ENCODE assay signal across 1 cellular context in genomic region chr16:29790183-29790948, GRCh38.
TF ChIP-seq lines count a peak whose summit lies in the region.

Gene KIF22, plus strand, starts transcription at chr16:29790751. Its CDS starts 9 bp downstream, at chr16:29790760.

TF ChIP-seq in K562, 482 proteins besides CTCF, POLR2A, EP300 and RAD21 (continued from another document and continues in another):
- no peak for TF ChIP-seq PRDM10 (IDR thresholded peaks at IDR 0.05; ENCODE audit: partially characterized antibody)
- peak; percentile 11; the same call in 1 of the 2 replicates for TF ChIP-seq CBFB (CRISPR knock-in tag; IDR thresholded peaks at IDR 0.05)
- TF ChIP-seq TGIF2 (CRISPR knock-in tag; IDR thresholded peaks at IDR 0.05), result no peak
- peak; percentile 93 for TF ChIP-seq MEIS2 (IDR thresholded peaks at IDR 0.05; ENCODE audit: partially characterized antibody)
- TF ChIP-seq E2F4 (CRISPR knock-in tag; IDR thresholded peaks at IDR 0.05; ENCODE audit: low read depth), result peak; percentile 94
- no peak; the same call in 1 of the 2 replicates for TF ChIP-seq CBFA2T3 (IDR thresholded peaks at IDR 0.05)
- TF ChIP-seq MCM3 (IDR thresholded peaks at IDR 0.05), result no peak
- TF ChIP-seq SIN3B (IDR thresholded peaks at IDR 0.05; ENCODE audit: low read depth), result peak; percentile 83
- peak; percentile 97 for TF ChIP-seq MYBL2 (IDR thresholded peaks at IDR 0.05; ENCODE audit: low read depth)
- peak; percentile 51; the same call in 1 of the 2 replicates for TF ChIP-seq MYBL2 (CRISPR knock-in tag; IDR thresholded peaks at IDR 0.05; ENCODE audit: borderline replicate concordance)
- TF ChIP-seq SETDB1 (IDR thresholded peaks at IDR 0.05; ENCODE audit: low read length), result no peak
- TF ChIP-seq BRF1 (IDR thresholded peaks at IDR 0.05; ENCODE audit: borderline replicate concordance, extremely low read depth, insufficient read length), result no peak
- TF ChIP-seq KHSRP (IDR thresholded peaks at IDR 0.05), result no peak
- TF ChIP-seq NFIC (IDR thresholded peaks at IDR 0.05), result peak; percentile 41; the same call in 1 of the 2 replicates
- TF ChIP-seq FOXJ3 (CRISPR knock-in tag; IDR thresholded peaks at IDR 0.05), result no peak
- TF ChIP-seq ERF (CRISPR knock-in tag; IDR thresholded peaks at IDR 0.05), result peak; percentile 35; the same call in 1 of the 2 replicates
- 0 out of 2 replicates have a peak, but pooled peaks have one; percentile 64 for TF ChIP-seq ZBTB9 (CRISPR knock-in tag; IDR thresholded peaks at IDR 0.05)
- TF ChIP-seq ZNF695 (CRISPR knock-in tag; IDR thresholded peaks at IDR 0.05), result no peak
- 0 out of 2 replicates have a peak, but pooled peaks have one; percentile 78 for TF ChIP-seq ZFPM2 (CRISPR knock-in tag; IDR thresholded peaks at IDR 0.05)
- TF ChIP-seq CREB1 (IDR thresholded peaks at IDR 0.05), result peak; percentile 57; the same call in 1 of the 2 replicates
- peak; percentile 83 for TF ChIP-seq CREB1 (CRISPR knock-in tag; IDR thresholded peaks at IDR 0.05)
- TF ChIP-seq UBTF (IDR thresholded peaks at IDR 0.05; ENCODE audit: borderline replicate concordance in 1 of 2, low read depth in 2 of 2, low read length in 2 of 2), result peak; percentile 36 to 79; a peak in 2 of 4 replicates
- TF ChIP-seq ZNF77 (CRISPR knock-in tag; IDR thresholded peaks at IDR 0.05), result no peak
- peak; percentile 87 for TF ChIP-seq ZNF407 (IDR thresholded peaks at IDR 0.05; ENCODE audit: low read depth)
- TF ChIP-seq HMG20A (CRISPR knock-in tag; conservative IDR thresholded peaks at IDR 0.05), result no peak
- TF ChIP-seq ZNF124 (CRISPR knock-in tag; IDR thresholded peaks at IDR 0.05), result no peak
- peak; percentile 76; the same call in 1 of the 2 replicates for TF ChIP-seq GTF2F1 (IDR thresholded peaks at IDR 0.05; ENCODE audit: low read depth, low read length)
- no peak for TF ChIP-seq DNMT1 (IDR thresholded peaks at IDR 0.05)
- TF ChIP-seq AFF1 (IDR thresholded peaks at IDR 0.05; ENCODE audit: low read depth in 1 of 2, partially characterized antibody in 2 of 2), result no peak
- TF ChIP-seq TARDBP (IDR thresholded peaks at IDR 0.05), result peak; percentile 76
- no peak for TF ChIP-seq ZBTB5 (IDR thresholded peaks at IDR 0.05)
- TF ChIP-seq GABPB2 (CRISPR knock-in tag; conservative IDR thresholded peaks at IDR 0.05), result no peak
- TF ChIP-seq NUFIP1 (IDR thresholded peaks at IDR 0.05; ENCODE audit: partially characterized antibody), result no peak
